Comparison of ENCODE assay signal across 24 cellular contexts in the genomic region with DNA sequence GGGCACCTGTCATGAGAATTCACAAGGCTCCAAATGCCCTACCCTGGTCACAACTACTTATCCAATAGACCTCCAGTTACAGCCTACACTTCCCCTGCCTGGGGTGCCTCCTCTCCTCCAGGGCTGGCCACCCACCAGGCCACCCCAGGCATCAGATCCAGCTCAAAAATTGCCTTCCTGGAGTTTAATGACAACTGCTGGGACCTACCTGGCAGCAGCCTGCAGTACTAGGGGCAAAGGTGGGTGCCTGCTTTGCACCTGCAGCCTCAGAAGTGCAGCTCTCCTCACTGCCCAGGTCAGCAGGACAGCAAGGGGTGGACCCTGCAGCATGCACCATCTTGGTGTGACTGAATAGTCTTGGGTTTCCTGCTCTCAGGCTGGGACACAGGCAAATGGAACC. TPM values are rescaled to one million over a fixed set of nuclear protein-coding genes. Genes with fewer than 3 reads are reported as not detected.
DNase-seq lines count a peak whose midpoint lies in the region; ATAC-seq, FAIRE-seq and TF ChIP-seq lines count a peak whose summit lies in the region.
"Had no signal": no experiment of that assay in that cellular context is flagged by ENCODE, and none has a peak within 500 bp of the region (broad histone marks: within the 10 kb centered on the region; RNA-seq: fewer than 3 reads in every experiment).

No MANE protein-coding gene starts in this region.

- H3K36me3 ChIP-seq in HEK293 (ENCODE audit: control insufficient read depth in 2 of 2, insufficient read depth in 1 of 2, low read length in 2 of 2) (peaks cover 14 to 54% of the 10 kb centered on the region in 2 experiments), GM12878 (ENCODE audit: control insufficient read depth in 2 of 2, insufficient read depth in 2 of 2, low read length in 1 of 2) (peaks cover 4 to 14% of the 10 kb centered on the region in 2 experiments; a peak in 3 of 4 replicates)
- H3K36me3 ChIP-seq in naive thymus-derived CD4-positive, alpha-beta T cell (ENCODE audit: control insufficient read depth in 2 of 3, insufficient read depth in 3 of 3, low read length in 3 of 3): peaks cover 0 to 36% (median 7%) of the 10 kb centered on the region in 3 experiments

- H3K9me3 ChIP-seq in HEK293 (ENCODE audit: control insufficient read depth, insufficient read depth, low read depth, low read length) (no peaks in the 10 kb centered on the region), GM12878 (replicated peaks; ENCODE audit: control insufficient read depth, insufficient read depth, low read length) (no peaks in the 10 kb centered on the region)
- H3K9me3 ChIP-seq in naive thymus-derived CD4-positive, alpha-beta T cell (ENCODE audit: control insufficient read depth in 2 of 3, low read length in 3 of 3): no peaks in the 10 kb centered on the region
- H3K9me3 ChIP-seq: BLaER1 had no signal

- H3K79me2 ChIP-seq in GM12878 (ENCODE audit: control insufficient read depth, insufficient read depth, low read length): peaks cover 25% of the 10 kb centered on the region

- CTCF ChIA-PET in HEK293 (lab: Yijun Ruan, JAX): interaction anchor here (0.5 kb wide), 1 partner anchor 242 kb away, joined by 3 read pairs; no protein-coding TSS in a partner anchor
- CTCF ChIA-PET in GM12878 (lab: Yijun Ruan, JAX): interaction anchor here (1.0 kb wide), 1 partner anchor 27 kb away, joined by 3 read pairs; no protein-coding TSS in a partner anchor
- CTCF ChIA-PET in naive thymus-derived CD4-positive, alpha-beta T cell (lab: Charles Lee): no interaction called here

- H3K27ac ChIP-seq in HEK293 (ENCODE audit: extremely low read depth, low read depth, low read length) (no peak overlapping the region), GM12878 (ENCODE audit: control insufficient read depth, insufficient read depth) (no peak overlapping the region)
- H3K27ac ChIP-seq in naive thymus-derived CD4-positive, alpha-beta T cell (ENCODE audit: low read depth, low read length): no peak overlapping the region
- H3K27ac ChIP-seq: BLaER1, HL-60 had no signal

- H3K27me3 ChIP-seq in GM12878 (replicated peaks in 1 of 2; ENCODE audit: control insufficient read depth in 2 of 2, insufficient read depth in 2 of 2, low read length in 1 of 2): no peaks in the 10 kb centered on the region
- H3K27me3 ChIP-seq in naive thymus-derived CD4-positive, alpha-beta T cell (ENCODE audit: control insufficient read depth in 2 of 2, insufficient read depth in 2 of 2, low read length in 2 of 2): no peaks in the 10 kb centered on the region
- H3K27me3 ChIP-seq: BLaER1 had no signal

- TF ChIP-seq EP300 in GM12878 (IDR thresholded peaks at IDR 0.05; ENCODE audit: borderline replicate concordance in 1 of 2, control insufficient read depth in 1 of 2, low read depth in 2 of 2, low read length in 2 of 2): no peak

- H2AFZ ChIP-seq in GM12878 (ENCODE audit: control insufficient read depth, low read depth, low read length): no peak overlapping the region

- peaks cover 0 to 4% (median 0%) of the 10 kb centered on the region in 5 donors for H3K27me3 Mint-ChIP-seq in naive thymus-derived CD4-positive, alpha-beta T cell

- TF ChIP-seq CTCF in HEK293 (tag by site-specific recombination; IDR thresholded peaks at IDR 0.05) (no peak), GM12878 (IDR thresholded peaks at IDR 0.05 in 2 of 3, conservative IDR thresholded peaks at IDR 0.05 in 1 of 3; ENCODE audit: control insufficient read depth in 2 of 3, extremely low read depth in 1 of 3, insufficient read depth in 1 of 3, low read depth in 3 of 3, low read length in 3 of 3) (no peak)

- no peak overlapping the region for H3K9ac ChIP-seq in GM12878 (ENCODE audit: control insufficient read depth, insufficient read depth, low read length)
- H3K9ac ChIP-seq: BLaER1 had no signal

- H3K9me3 Mint-ChIP-seq in naive thymus-derived CD4-positive, alpha-beta T cell: no peaks in the 10 kb centered on the region
- H3K9me3 Mint-ChIP-seq: CD8-positive, alpha-beta memory T cell; IgD-negative memory B cell had no signal

- peaks cover 3% of the 10 kb centered on the region for H3K4me1 ChIP-seq in HEK293 (ENCODE audit: control insufficient read depth, insufficient read depth, low read length)
- peaks cover 32% of the 10 kb centered on the region for H3K4me1 ChIP-seq in GM12878 (ENCODE audit: control insufficient read depth, insufficient read depth, low read length)
- peaks cover 21 to 22% of the 10 kb centered on the region in 2 donors for H3K4me1 ChIP-seq in naive thymus-derived CD4-positive, alpha-beta T cell (ENCODE audit: control insufficient read depth in 2 of 2, insufficient read depth in 2 of 2, low read length in 2 of 2)

- TF ChIP-seq RAD21 in GM12878 (IDR thresholded peaks at IDR 0.05; ENCODE audit: insufficient read depth, low read depth, low read length): no peak

- no peak overlapping the region for H3K4me2 ChIP-seq in GM12878 (ENCODE audit: control insufficient read depth, insufficient read depth)
- H3K4me2 ChIP-seq: BLaER1 had no signal

- peaks cover 38 to 68% (median 45%) of the 10 kb centered on the region in 7 donors for H3K4me1 Mint-ChIP-seq in naive thymus-derived CD4-positive, alpha-beta T cell

- in situ Hi-C loops in GM12878 (cut with MboI): no loop called here

- H3K27ac Mint-ChIP-seq in naive thymus-derived CD4-positive, alpha-beta T cell: peak overlapping the region in 5 of 9 donors; percentile 19 to 69 (median 36)

- TF ChIP-seq POLR2A in GM12878 (IDR thresholded peaks at IDR 0.05; ENCODE audit: low read depth, low read length): 0 out of 2 replicates have a peak, but pooled peaks have one; percentile 22

- POLR2A ChIA-PET in HEK293 (lab: Yijun Ruan, JAX) (interaction anchor here (0.5 to 2.3 kb wide), 3 partner anchors 13 to 26 kb away, joined by 3 to 9 read pairs (median 6); a partner anchor contains a TSS), GM12878 (lab: Charles Lee) (interaction anchor here (0.5 to 1.3 kb wide), 3 partner anchors 15 to 122 kb away, joined by 3 to 4 read pairs (median 3); a partner anchor contains a TSS)
- POLR2A ChIA-PET in naive thymus-derived CD4-positive, alpha-beta T cell (lab: Charles Lee): no interaction called here

- no peak for ATAC-seq in GM12878
- ATAC-seq in naive thymus-derived CD4-positive, alpha-beta T cell: no peak
- no peak for ATAC-seq in GM19328 (IDR thresholded peaks at IDR 0.05; ENCODE audit: unreplicated experiment)
- ATAC-seq in GM18861 (IDR thresholded peaks at IDR 0.05; ENCODE audit: unreplicated experiment): no peak
- ATAC-seq: PC-3, SK-N-SH treated with all-trans-retinoic acid at 6 μM for 48 hours had no signal

- H3K36me3 Mint-ChIP-seq in naive thymus-derived CD4-positive, alpha-beta T cell: peaks cover 10 to 17% (median 14%) of the 10 kb centered on the region in 5 donors

- H3K4me3 ChIP-seq in HEK293 (ENCODE audit: low read depth, low read length) (no peak overlapping the region), GM12878 (no peak overlapping the region)
- no peak overlapping the region for H3K4me3 ChIP-seq in naive thymus-derived CD4-positive, alpha-beta T cell (ENCODE audit: low read length)
- H3K4me3 ChIP-seq: BLaER1 had no signal

- no peaks in the 10 kb centered on the region for H4K20me1 ChIP-seq in GM12878 (ENCODE audit: control insufficient read depth, insufficient read depth)

- RAD21 ChIA-PET in GM12878 (lab: Charles Lee; ENCODE audit: unreplicated experiment): no interaction called here

- BruUV-seq in GM12878 (replicated peaks; lab: Mats Ljungman, UMichigan): no TSS peak

- peak overlapping the region in 1 of 10 donors; percentile 4 for H3K4me3 Mint-ChIP-seq in naive thymus-derived CD4-positive, alpha-beta T cell

- no peak for FAIRE-seq in GM12878 (lab: Jason Lieb, UNC)
- FAIRE-seq: D721Med, GM12892 had no signal

- intact Hi-C loops in GM12878 (cut with micrococcal nuclease; ENCODE audit: unreplicated experiment): no loop called here
- intact Hi-C loops in naive thymus-derived CD4-positive, alpha-beta T cell (cut with micrococcal nuclease): no loop called here

- SMC1A ChIA-PET in GM12878 (lab: Charles Lee; ENCODE audit: uncharacterized antibody, unreplicated experiment): no interaction called here

- DNase-seq in GM12878 (ENCODE audit: low read depth, low spot score): no peak
- DNase-seq in naive thymus-derived CD4-positive, alpha-beta T cell: no peak
- DNase-seq: Karpas-422, NCI-H1417 treated with DMSO at 0.1 percent for 48 hours, NCI-H187 treated with DMSO at 0.1 percent for 48 hours, NCI-H2227 treated with DMSO at 0.1 percent for 48 hours, NCI-H524 treated with DMSO at 0.1 percent for 48 hours, PC-3, RPMI8226, SIG-M5 had no signal

RNA-seq across cellular contexts. Expression of a gene that starts 3.6 kb away (rescaled TPM):
- not detected in 2 replicates for total RNA-seq in GM12878 (2013; cell fraction: nucleolus; rRNA removed)
- total RNA-seq in GM12878 (2014; rRNA removed) (0.06 and 0.49 TPM in 2 replicates), GM12878 (2014; rRNA removed; fragmentation: Illumina TruSeq; extraction: Trizol) (0.04 and 0.14 TPM in 2 replicates), GM12878 (2021) (0.67 and 0.74 TPM in 2 replicates)
- 1.9 TPM for polyA plus RNA-seq in GM12878 (2011; ENCODE audit: low read depth)
- polyA plus RNA-seq in GM12878 (2011; rRNA removed) (not detected in 2 replicates), GM12878 (2014; fragmentation: Illumina TruSeq; extraction: Trizol) (0.25 and 0.59 TPM in 2 replicates), GM12878 (2014; fragmentation: Nextera tagmentation; extraction: Ambion mirVana) (under 1 TPM; 0.05 to 0.11 TPM), GM12878 (2014; rRNA removed) (0.28 and 0.43 TPM in 2 replicates), GM12878 (2016; fragmentation: Nextera tagmentation; extraction: Ambion mirVana) (under 1 TPM; 0.35 to 0.64 TPM)
- polyA plus RNA-seq in GM12878 (2011; cell fraction: cytosol; rRNA removed): 0.03 and 0.12 TPM in 2 replicates
- 0.04 and 0.07 TPM in 2 replicates for polyA plus RNA-seq in GM12878 (2011; cell fraction: nucleus; rRNA removed)
- polyA plus RNA-seq in GM12878 (2012): 1.1 and 2.5 TPM in 2 replicates
- 0.15 and 0.26 TPM in 2 replicates for polyA minus RNA-seq in GM12878 (2011; rRNA and poly(A)+ RNA removed)
- polyA minus RNA-seq in GM12878 (2011; cell fraction: cytosol; rRNA and poly(A)+ RNA removed): not detected in 2 replicates
- polyA minus RNA-seq in GM12878 (2011; cell fraction: nucleus; rRNA and poly(A)+ RNA removed): not detected in 2 replicates
- 1 to 10 TPM in 1 of 5 experiments, not detected in 4; 1.6 TPM for total RNA-seq in naive thymus-derived CD4-positive, alpha-beta T cell
- not detected for polyA plus RNA-seq in naive thymus-derived CD4-positive, alpha-beta T cell
- total RNA-seq: A673; CD8-positive, alpha-beta memory T cell; H4; HT1080; MCF 10A; PC-3 had no signal
- polyA plus RNA-seq: CD8-positive, alpha-beta memory T cell had no signal

RNA-seq across cellular contexts. Expression of a gene that starts 4.2 kb away (rescaled TPM):
- 39.8 and 41.2 TPM in 2 replicates for total RNA-seq in GM12878 (2013; cell fraction: nucleolus; rRNA removed)
- 82.7 and 91.4 TPM in 2 replicates for total RNA-seq in GM12878 (2014; rRNA removed)
- 32.1 and 35.2 TPM in 2 replicates for total RNA-seq in GM12878 (2014; rRNA removed; fragmentation: Illumina TruSeq; extraction: Trizol)
- total RNA-seq in GM12878 (2021): 73.7 and 82.2 TPM in 2 replicates
- polyA plus RNA-seq in GM12878 (2011; ENCODE audit: low read depth): 14.1 TPM
- 11.8 and 28.2 TPM in 2 replicates for polyA plus RNA-seq in GM12878 (2011; rRNA removed)
- polyA plus RNA-seq in GM12878 (2011; cell fraction: cytosol; rRNA removed): 50.2 TPM in 2 replicates
- polyA plus RNA-seq in GM12878 (2011; cell fraction: nucleus; rRNA removed): 59.6 and 63.5 TPM in 2 replicates
- polyA plus RNA-seq in GM12878 (2012): 33.1 and 38.0 TPM in 2 replicates
- 19.1 and 59.2 TPM in 2 replicates for polyA plus RNA-seq in GM12878 (2014; fragmentation: Illumina TruSeq; extraction: Trizol)
- polyA plus RNA-seq in GM12878 (2014; fragmentation: Nextera tagmentation; extraction: Ambion mirVana): 10 to 100 TPM in 1 of 2 experiments, 1 to 10 TPM in 1; 5.8 to 10.9 TPM
- 70.9 and 72.5 TPM in 2 replicates for polyA plus RNA-seq in GM12878 (2014; rRNA removed)
- polyA plus RNA-seq in GM12878 (2016; fragmentation: Nextera tagmentation; extraction: Ambion mirVana): 100 to 1,000 TPM; 141 to 142 TPM
- polyA minus RNA-seq in GM12878 (2011; rRNA and poly(A)+ RNA removed): 23.3 and 40.2 TPM in 2 replicates
- polyA minus RNA-seq in GM12878 (2011; cell fraction: cytosol; rRNA and poly(A)+ RNA removed): 12.2 and 13.4 TPM in 2 replicates
- 32.0 and 59.6 TPM in 2 replicates for polyA minus RNA-seq in GM12878 (2011; cell fraction: nucleus; rRNA and poly(A)+ RNA removed)
- 10 to 100 TPM; 27.0 to 82.6 (median 44.1) TPM for total RNA-seq in naive thymus-derived CD4-positive, alpha-beta T cell
- polyA plus RNA-seq in naive thymus-derived CD4-positive, alpha-beta T cell: 10 to 100 TPM; 57.8 to 86.8 TPM

RNA-seq across cellular contexts. Expression of a gene that starts 4.4 kb away (rescaled TPM):
- total RNA-seq in GM12878 (2013; cell fraction: nucleolus; rRNA removed): 36.5 and 46.0 TPM in 2 replicates
- total RNA-seq in GM12878 (2014; rRNA removed): 47.6 and 52.9 TPM in 2 replicates
- total RNA-seq in GM12878 (2014; rRNA removed; fragmentation: Illumina TruSeq; extraction: Trizol): 57.4 and 63.9 TPM in 2 replicates
- total RNA-seq in GM12878 (2021): 86.5 and 91.3 TPM in 2 replicates
- polyA plus RNA-seq in GM12878 (2011; ENCODE audit: low read depth): 69.5 TPM
- polyA plus RNA-seq in GM12878 (2011; rRNA removed): 58.4 and 90.7 TPM in 2 replicates
- 174 and 192 TPM in 2 replicates for polyA plus RNA-seq in GM12878 (2011; cell fraction: cytosol; rRNA removed)
- polyA plus RNA-seq in GM12878 (2011; cell fraction: nucleus; rRNA removed): 178 and 241 TPM in 2 replicates
- 87.5 and 90.3 TPM in 2 replicates for polyA plus RNA-seq in GM12878 (2012)
- 132 and 147 TPM in 2 replicates for polyA plus RNA-seq in GM12878 (2014; fragmentation: Illumina TruSeq; extraction: Trizol)
- polyA plus RNA-seq in GM12878 (2014; fragmentation: Nextera tagmentation; extraction: Ambion mirVana): 10 to 100 TPM; 33.6 to 35.3 TPM
- 87.1 and 87.9 TPM in 2 replicates for polyA plus RNA-seq in GM12878 (2014; rRNA removed)
- 10 to 100 TPM; 49.7 to 57.7 TPM for polyA plus RNA-seq in GM12878 (2016; fragmentation: Nextera tagmentation; extraction: Ambion mirVana)
- polyA minus RNA-seq in GM12878 (2011; rRNA and poly(A)+ RNA removed): 68.8 and 133 TPM in 2 replicates
- 54.1 and 60.8 TPM in 2 replicates for polyA minus RNA-seq in GM12878 (2011; cell fraction: cytosol; rRNA and poly(A)+ RNA removed)
- 41.7 and 74.5 TPM in 2 replicates for polyA minus RNA-seq in GM12878 (2011; cell fraction: nucleus; rRNA and poly(A)+ RNA removed)
- 100 to 1,000 TPM in 4 of 5 experiments, 10 to 100 TPM in 1; 97.3 to 248 (median 148) TPM for total RNA-seq in naive thymus-derived CD4-positive, alpha-beta T cell
- polyA plus RNA-seq in naive thymus-derived CD4-positive, alpha-beta T cell: 10 to 100 TPM; 25.3 to 28.0 TPM

RNA-seq across cellular contexts. Expression of a gene that starts 12.7 kb away (rescaled TPM):
- 131 and 144 TPM in 2 replicates for total RNA-seq in GM12878 (2013; cell fraction: nucleolus; rRNA removed)
- total RNA-seq in GM12878 (2014; rRNA removed) (1,668 and 2,039 TPM in 2 replicates), GM12878 (2014; rRNA removed; fragmentation: Illumina TruSeq; extraction: Trizol) (812 and 920 TPM in 2 replicates), GM12878 (2021) (1,903 and 1,912 TPM in 2 replicates)
- polyA plus RNA-seq in GM12878 (2011; ENCODE audit: low read depth): 909 TPM
- polyA plus RNA-seq in GM12878 (2011; rRNA removed) (705 and 1,560 TPM in 2 replicates), GM12878 (2014; fragmentation: Illumina TruSeq; extraction: Trizol) (1,675 and 1,933 TPM in 2 replicates), GM12878 (2014; fragmentation: Nextera tagmentation; extraction: Ambion mirVana) (100 to 1,000 TPM; 154 to 558 TPM), GM12878 (2014; rRNA removed) (3,016 and 4,055 TPM in 2 replicates), GM12878 (2016; fragmentation: Nextera tagmentation; extraction: Ambion mirVana) (1,000 to 10,000 TPM; 3,739 to 3,892 TPM)
- 2,124 and 2,184 TPM in 2 replicates for polyA plus RNA-seq in GM12878 (2011; cell fraction: cytosol; rRNA removed)
- 1,008 and 1,226 TPM in 2 replicates for polyA plus RNA-seq in GM12878 (2011; cell fraction: nucleus; rRNA removed)
- 1,629 and 1,984 TPM in 2 replicates for polyA plus RNA-seq in GM12878 (2012)
- 545 and 728 TPM in 2 replicates for polyA minus RNA-seq in GM12878 (2011; rRNA and poly(A)+ RNA removed)
- 829 and 978 TPM in 2 replicates for polyA minus RNA-seq in GM12878 (2011; cell fraction: cytosol; rRNA and poly(A)+ RNA removed)
- 245 and 466 TPM in 2 replicates for polyA minus RNA-seq in GM12878 (2011; cell fraction: nucleus; rRNA and poly(A)+ RNA removed)
- total RNA-seq in naive thymus-derived CD4-positive, alpha-beta T cell: 1,000 to 10,000 TPM in 1 of 5 experiments, 100 to 1,000 TPM in 4; 430 to 2,132 (median 445) TPM
- polyA plus RNA-seq in naive thymus-derived CD4-positive, alpha-beta T cell: 1,000 to 10,000 TPM; 1,617 to 1,727 TPM

RNA-seq across cellular contexts. Expression of a gene that starts 15.3 kb away (rescaled TPM):
- total RNA-seq in GM12878 (2013; cell fraction: nucleolus; rRNA removed): 24.4 and 27.3 TPM in 2 replicates
- total RNA-seq in GM12878 (2014; rRNA removed) (10.4 and 11.1 TPM in 2 replicates), GM12878 (2014; rRNA removed; fragmentation: Illumina TruSeq; extraction: Trizol) (9.7 and 10.4 TPM in 2 replicates), GM12878 (2021) (24.4 and 28.4 TPM in 2 replicates)
- 43.3 TPM for polyA plus RNA-seq in GM12878 (2011; ENCODE audit: low read depth)
- polyA plus RNA-seq in GM12878 (2011; rRNA removed) (19.8 and 25.6 TPM in 2 replicates), GM12878 (2014; fragmentation: Illumina TruSeq; extraction: Trizol) (9.0 and 15.2 TPM in 2 replicates), GM12878 (2014; fragmentation: Nextera tagmentation; extraction: Ambion mirVana) (10 to 100 TPM in 1 of 2 experiments, 1 to 10 TPM in 1; 6.8 to 14.5 TPM), GM12878 (2014; rRNA removed) (26.3 and 31.5 TPM in 2 replicates), GM12878 (2016; fragmentation: Nextera tagmentation; extraction: Ambion mirVana) (10 to 100 TPM; 18.8 to 19.7 TPM)
- 24.3 and 32.1 TPM in 2 replicates for polyA plus RNA-seq in GM12878 (2011; cell fraction: cytosol; rRNA removed)
- 316 and 330 TPM in 2 replicates for polyA plus RNA-seq in GM12878 (2011; cell fraction: nucleus; rRNA removed)
- 39.6 and 43.1 TPM in 2 replicates for polyA plus RNA-seq in GM12878 (2012)
- polyA minus RNA-seq in GM12878 (2011; rRNA and poly(A)+ RNA removed): 8.6 and 14.5 TPM in 2 replicates
- 7.9 and 9.0 TPM in 2 replicates for polyA minus RNA-seq in GM12878 (2011; cell fraction: cytosol; rRNA and poly(A)+ RNA removed)
- 23.0 and 30.4 TPM in 2 replicates for polyA minus RNA-seq in GM12878 (2011; cell fraction: nucleus; rRNA and poly(A)+ RNA removed)
- 10 to 100 TPM; 21.5 to 56.3 (median 31.8) TPM for total RNA-seq in naive thymus-derived CD4-positive, alpha-beta T cell
- 1 to 10 TPM in 1 of 2 donors, under 1 TPM in 1; 0.87 to 1.8 TPM for polyA plus RNA-seq in naive thymus-derived CD4-positive, alpha-beta T cell
